In genomic region chr2:19955544-19956422, GRCh38 we compare ENCODE assay signal across 8 cellular contexts. TPM values are rescaled to one million over a fixed set of nuclear protein-coding genes. Genes with fewer than 3 reads are reported as not detected.
DNase-seq lines count a peak whose midpoint lies in the region; TF ChIP-seq lines count a peak whose summit lies in the region.

No MANE protein-coding gene starts in this region.

- CTCF ChIA-PET in GM10248 (lab: Yijun Ruan, JAX), result interaction anchor here (0.6 to 3.8 kb wide), 28 partner anchors 8 to 270 kb away, joined by 3 to 21 read pairs (median 4); partner anchors contain the start of gene SDC1

- H3K4me3 ChIP-seq in H7 (ENCODE audit: insufficient read depth, low read depth, low read length) (no peak overlapping the region), SJSA1 (no peak overlapping the region), left ventricle myocardium inferior (no peak overlapping the region), retinal pigment epithelial cell (ENCODE audit: low read length) (no peak overlapping the region)

- POLR2A ChIA-PET in GM10248 (lab: Yijun Ruan, JAX), result no interaction called here

- H3K36me3 ChIP-seq in H7 (replicated peaks; ENCODE audit: control insufficient read depth, insufficient read depth, low read length) (peaks cover 2% of the 10 kb centered on the region; the same call in 1 of the 2 replicates), SJSA1 (no peaks in the 10 kb centered on the region), left ventricle myocardium inferior (no peaks in the 10 kb centered on the region)

- no peaks in the 10 kb centered on the region for H3K9me3 ChIP-seq in SJSA1 (replicated peaks)
- H3K9me3 ChIP-seq in left ventricle myocardium inferior (replicated peaks), result no peaks in the 10 kb centered on the region

- no peaks in the 10 kb centered on the region for H3K4me1 ChIP-seq in SJSA1 (replicated peaks)
- no peaks in the 10 kb centered on the region for H3K4me1 ChIP-seq in left ventricle myocardium inferior

- DNase-seq in GM10248 (ENCODE audit: extremely low spot score), result peak; percentile 79
- peak; percentile 82 for DNase-seq in H7
- peak; percentile 65 for DNase-seq in LoVo (ENCODE audit: low spot score)
- DNase-seq in SJSA1 (ENCODE audit: low read depth in 1 of 2, low spot score in 2 of 2), result peak; percentile 35 to 73
- DNase-seq in amygdala (lab: John Stamatoyannopoulos, UW), result peak in 34 of 56 donors; percentile 0 to 63 (median 16)
- DNase-seq in left ventricle myocardium inferior, result peak; percentile 22
- DNase-seq in retinal pigment epithelial cell (ENCODE audit: low read depth), result peak; percentile 48
- no peak for DNase-seq in mesenteric fat pad (ENCODE audit: low spot score)

- intact Hi-C loops in left ventricle myocardium inferior (cut with micrococcal nuclease), result no loop called here

- H3K27ac ChIP-seq in SJSA1, result no peak overlapping the region
- no peak overlapping the region for H3K27ac ChIP-seq in left ventricle myocardium inferior (replicated peaks)

- TF ChIP-seq CTCF in GM10248 (IDR thresholded peaks at IDR 0.05; ENCODE audit: control extremely low read depth, extremely low read depth, low read depth, missing control alignments), result peak; percentile 86
- TF ChIP-seq CTCF in left ventricle myocardium inferior (IDR thresholded peaks at IDR 0.05; ENCODE audit: borderline replicate concordance), result peak; percentile 84
- TF ChIP-seq CTCF in retinal pigment epithelial cell (conservative IDR thresholded peaks at IDR 0.05; ENCODE audit: low read depth, low read length), result peak; percentile 85

- H3K27me3 ChIP-seq in H7 (ENCODE audit: control insufficient read depth, insufficient read depth, low read length) (no peaks in the 10 kb centered on the region), SJSA1 (replicated peaks) (no peaks in the 10 kb centered on the region), left ventricle myocardium inferior (ENCODE audit: low read depth) (no peaks in the 10 kb centered on the region)

RNA-seq across cellular contexts. Expression of gene WDR35, which starts 34.1 kb away (rescaled TPM):
- total RNA-seq in H7 (2014; rRNA removed; shearing (Covaris generic)), result 12.4 and 15.4 TPM in 2 replicates
- total RNA-seq in SJSA1 (2014; rRNA removed; shearing (Covaris generic)), result 7.9 and 9.4 TPM in 2 replicates
- 4.8 TPM for total RNA-seq in left ventricle myocardium inferior
- 6.6 TPM for total RNA-seq in mesenteric fat pad

RNA-seq across cellular contexts. Expression of gene TTC32, which starts 54.0 kb away (rescaled TPM):
- total RNA-seq in H7 (2014; rRNA removed; shearing (Covaris generic)), result 5.7 and 14.9 TPM in 2 replicates
- 5.8 and 11.9 TPM in 2 replicates for total RNA-seq in SJSA1 (2014; rRNA removed; shearing (Covaris generic))
- total RNA-seq in left ventricle myocardium inferior (4.9 TPM), mesenteric fat pad (8.6 TPM)

RNA-seq across cellular contexts. Expression of gene MATN3, which starts 56.7 kb away (rescaled TPM):
- total RNA-seq in H7 (2014; rRNA removed; shearing (Covaris generic)), result 1.8 and 3.6 TPM in 2 replicates
- 2.9 and 4.3 TPM in 2 replicates for total RNA-seq in SJSA1 (2014; rRNA removed; shearing (Covaris generic))
- total RNA-seq in left ventricle myocardium inferior (0.22 TPM), mesenteric fat pad (1.2 TPM)
